In the genomic region with DNA sequence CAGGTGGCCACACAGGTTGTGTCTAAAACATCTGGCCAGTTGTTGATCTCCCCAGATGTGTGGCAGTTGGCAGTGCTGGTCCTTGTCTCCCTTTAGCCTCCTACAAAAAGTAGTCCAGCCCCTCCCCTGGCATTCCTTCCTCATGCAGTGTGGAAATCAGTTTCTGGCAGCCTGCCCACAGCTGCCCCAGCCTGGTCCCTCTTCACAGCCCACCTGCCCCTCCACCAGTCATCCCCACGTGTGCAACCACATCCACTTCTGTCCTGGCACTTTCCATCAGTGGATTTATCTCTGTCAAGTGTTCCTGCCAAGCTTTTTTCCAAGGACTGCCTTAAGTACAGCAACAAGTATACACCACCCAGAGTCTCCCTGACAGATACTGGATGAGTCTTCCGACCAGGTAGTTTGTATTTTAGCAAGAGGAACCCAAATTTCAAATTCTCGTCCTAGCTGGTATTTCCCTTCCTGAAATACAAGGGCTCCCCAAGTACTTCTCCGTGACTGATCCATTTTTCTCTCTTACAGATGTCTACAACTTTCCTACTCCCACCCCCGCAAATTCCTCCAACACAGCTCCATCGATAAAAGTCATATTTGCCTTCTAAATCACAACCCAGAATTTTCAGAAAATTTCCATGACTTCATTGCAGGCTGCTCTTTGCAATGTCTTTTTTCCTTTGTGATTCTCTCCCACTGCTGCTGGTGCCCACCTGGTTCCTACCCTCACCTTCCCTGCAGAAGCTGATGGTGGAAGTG, we compare ENCODE assay signal across 1 cellular context.
TF ChIP-seq lines count a peak whose summit lies in the region.

No MANE protein-coding gene starts in this region.

TF ChIP-seq in H1, 55 proteins besides CTCF, POLR2A, EP300 and RAD21:
- TF ChIP-seq, protein P1, sequence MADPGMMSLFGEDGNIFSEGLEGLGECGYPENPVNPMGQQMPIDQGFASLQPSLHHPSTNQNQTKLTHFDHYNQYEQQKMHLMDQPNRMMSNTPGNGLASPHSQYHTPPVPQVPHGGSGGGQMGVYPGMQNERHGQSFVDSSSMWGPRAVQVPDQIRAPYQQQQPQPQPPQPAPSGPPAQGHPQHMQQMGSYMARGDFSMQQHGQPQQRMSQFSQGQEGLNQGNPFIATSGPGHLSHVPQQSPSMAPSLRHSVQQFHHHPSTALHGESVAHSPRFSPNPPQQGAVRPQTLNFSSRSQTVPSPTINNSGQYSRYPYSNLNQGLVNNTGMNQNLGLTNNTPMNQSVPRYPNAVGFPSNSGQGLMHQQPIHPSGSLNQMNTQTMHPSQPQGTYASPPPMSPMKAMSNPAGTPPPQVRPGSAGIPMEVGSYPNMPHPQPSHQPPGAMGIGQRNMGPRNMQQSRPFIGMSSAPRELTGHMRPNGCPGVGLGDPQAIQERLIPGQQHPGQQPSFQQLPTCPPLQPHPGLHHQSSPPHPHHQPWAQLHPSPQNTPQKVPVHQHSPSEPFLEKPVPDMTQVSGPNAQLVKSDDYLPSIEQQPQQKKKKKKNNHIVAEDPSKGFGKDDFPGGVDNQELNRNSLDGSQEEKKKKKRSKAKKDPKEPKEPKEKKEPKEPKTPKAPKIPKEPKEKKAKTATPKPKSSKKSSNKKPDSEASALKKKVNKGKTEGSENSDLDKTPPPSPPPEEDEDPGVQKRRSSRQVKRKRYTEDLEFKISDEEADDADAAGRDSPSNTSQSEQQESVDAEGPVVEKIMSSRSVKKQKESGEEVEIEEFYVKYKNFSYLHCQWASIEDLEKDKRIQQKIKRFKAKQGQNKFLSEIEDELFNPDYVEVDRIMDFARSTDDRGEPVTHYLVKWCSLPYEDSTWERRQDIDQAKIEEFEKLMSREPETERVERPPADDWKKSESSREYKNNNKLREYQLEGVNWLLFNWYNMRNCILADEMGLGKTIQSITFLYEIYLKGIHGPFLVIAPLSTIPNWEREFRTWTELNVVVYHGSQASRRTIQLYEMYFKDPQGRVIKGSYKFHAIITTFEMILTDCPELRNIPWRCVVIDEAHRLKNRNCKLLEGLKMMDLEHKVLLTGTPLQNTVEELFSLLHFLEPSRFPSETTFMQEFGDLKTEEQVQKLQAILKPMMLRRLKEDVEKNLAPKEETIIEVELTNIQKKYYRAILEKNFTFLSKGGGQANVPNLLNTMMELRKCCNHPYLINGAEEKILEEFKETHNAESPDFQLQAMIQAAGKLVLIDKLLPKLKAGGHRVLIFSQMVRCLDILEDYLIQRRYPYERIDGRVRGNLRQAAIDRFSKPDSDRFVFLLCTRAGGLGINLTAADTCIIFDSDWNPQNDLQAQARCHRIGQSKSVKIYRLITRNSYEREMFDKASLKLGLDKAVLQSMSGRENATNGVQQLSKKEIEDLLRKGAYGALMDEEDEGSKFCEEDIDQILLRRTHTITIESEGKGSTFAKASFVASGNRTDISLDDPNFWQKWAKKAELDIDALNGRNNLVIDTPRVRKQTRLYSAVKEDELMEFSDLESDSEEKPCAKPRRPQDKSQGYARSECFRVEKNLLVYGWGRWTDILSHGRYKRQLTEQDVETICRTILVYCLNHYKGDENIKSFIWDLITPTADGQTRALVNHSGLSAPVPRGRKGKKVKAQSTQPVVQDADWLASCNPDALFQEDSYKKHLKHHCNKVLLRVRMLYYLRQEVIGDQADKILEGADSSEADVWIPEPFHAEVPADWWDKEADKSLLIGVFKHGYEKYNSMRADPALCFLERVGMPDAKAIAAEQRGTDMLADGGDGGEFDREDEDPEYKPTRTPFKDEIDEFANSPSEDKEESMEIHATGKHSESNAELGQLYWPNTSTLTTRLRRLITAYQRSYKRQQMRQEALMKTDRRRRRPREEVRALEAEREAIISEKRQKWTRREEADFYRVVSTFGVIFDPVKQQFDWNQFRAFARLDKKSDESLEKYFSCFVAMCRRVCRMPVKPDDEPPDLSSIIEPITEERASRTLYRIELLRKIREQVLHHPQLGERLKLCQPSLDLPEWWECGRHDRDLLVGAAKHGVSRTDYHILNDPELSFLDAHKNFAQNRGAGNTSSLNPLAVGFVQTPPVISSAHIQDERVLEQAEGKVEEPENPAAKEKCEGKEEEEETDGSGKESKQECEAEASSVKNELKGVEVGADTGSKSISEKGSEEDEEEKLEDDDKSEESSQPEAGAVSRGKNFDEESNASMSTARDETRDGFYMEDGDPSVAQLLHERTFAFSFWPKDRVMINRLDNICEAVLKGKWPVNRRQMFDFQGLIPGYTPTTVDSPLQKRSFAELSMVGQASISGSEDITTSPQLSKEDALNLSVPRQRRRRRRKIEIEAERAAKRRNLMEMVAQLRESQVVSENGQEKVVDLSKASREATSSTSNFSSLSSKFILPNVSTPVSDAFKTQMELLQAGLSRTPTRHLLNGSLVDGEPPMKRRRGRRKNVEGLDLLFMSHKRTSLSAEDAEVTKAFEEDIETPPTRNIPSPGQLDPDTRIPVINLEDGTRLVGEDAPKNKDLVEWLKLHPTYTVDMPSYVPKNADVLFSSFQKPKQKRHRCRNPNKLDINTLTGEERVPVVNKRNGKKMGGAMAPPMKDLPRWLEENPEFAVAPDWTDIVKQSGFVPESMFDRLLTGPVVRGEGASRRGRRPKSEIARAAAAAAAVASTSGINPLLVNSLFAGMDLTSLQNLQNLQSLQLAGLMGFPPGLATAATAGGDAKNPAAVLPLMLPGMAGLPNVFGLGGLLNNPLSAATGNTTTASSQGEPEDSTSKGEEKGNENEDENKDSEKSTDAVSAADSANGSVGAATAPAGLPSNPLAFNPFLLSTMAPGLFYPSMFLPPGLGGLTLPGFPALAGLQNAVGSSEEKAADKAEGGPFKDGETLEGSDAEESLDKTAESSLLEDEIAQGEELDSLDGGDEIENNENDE (IDR thresholded peaks at IDR 0.05; ENCODE audit: insufficient replicate concordance, low read length), result no peak
- no peak for TF ChIP-seq PHF8 (conservative IDR thresholded peaks at IDR 0.05; ENCODE audit: low read depth, low read length)
- TF ChIP-seq SAP30 (IDR thresholded peaks at IDR 0.05; ENCODE audit: insufficient read depth, insufficient replicate concordance, low read length), result no peak
- TF ChIP-seq NRF1 (IDR thresholded peaks at IDR 0.05; ENCODE audit: low read depth, low read length), result no peak
- no peak for TF ChIP-seq TEAD4 (IDR thresholded peaks at IDR 0.05; ENCODE audit: low read depth, low read length)
- no peak for TF ChIP-seq KDM4A (IDR thresholded peaks at IDR 0.05; ENCODE audit: low read depth, low read length, severe bottlenecking)
- TF ChIP-seq SP4 (IDR thresholded peaks at IDR 0.05; ENCODE audit: low read length), result no peak
- TF ChIP-seq SP2 (IDR thresholded peaks at IDR 0.05; ENCODE audit: low read length), result no peak
- TF ChIP-seq ZNF274 (IDR thresholded peaks at IDR 0.05; ENCODE audit: borderline replicate concordance, extremely low read depth, low read length), result no peak
- TF ChIP-seq KDM1A (IDR thresholded peaks at IDR 0.05; ENCODE audit: borderline replicate concordance, low read length), result no peak
- TF ChIP-seq FOSL1 (IDR thresholded peaks at IDR 0.05; ENCODE audit: insufficient read depth, low read depth, low read length), result no peak
- TF ChIP-seq SRF (IDR thresholded peaks at IDR 0.05; ENCODE audit: low read depth, low read length), result no peak
- no peak for TF ChIP-seq EGR1 (IDR thresholded peaks at IDR 0.05; ENCODE audit: borderline replicate concordance, low read depth, low read length)
- TF ChIP-seq SIX5 (IDR thresholded peaks at IDR 0.05; ENCODE audit: low read depth, low read length), result no peak
- no peak for TF ChIP-seq CREB1 (IDR thresholded peaks at IDR 0.05)
- no peak for TF ChIP-seq POLR2AphosphoS5 (IDR thresholded peaks at IDR 0.05; ENCODE audit: low read depth, low read length)
